Comparison of ENCODE assay signal across 8 cellular contexts in the genomic region with DNA sequence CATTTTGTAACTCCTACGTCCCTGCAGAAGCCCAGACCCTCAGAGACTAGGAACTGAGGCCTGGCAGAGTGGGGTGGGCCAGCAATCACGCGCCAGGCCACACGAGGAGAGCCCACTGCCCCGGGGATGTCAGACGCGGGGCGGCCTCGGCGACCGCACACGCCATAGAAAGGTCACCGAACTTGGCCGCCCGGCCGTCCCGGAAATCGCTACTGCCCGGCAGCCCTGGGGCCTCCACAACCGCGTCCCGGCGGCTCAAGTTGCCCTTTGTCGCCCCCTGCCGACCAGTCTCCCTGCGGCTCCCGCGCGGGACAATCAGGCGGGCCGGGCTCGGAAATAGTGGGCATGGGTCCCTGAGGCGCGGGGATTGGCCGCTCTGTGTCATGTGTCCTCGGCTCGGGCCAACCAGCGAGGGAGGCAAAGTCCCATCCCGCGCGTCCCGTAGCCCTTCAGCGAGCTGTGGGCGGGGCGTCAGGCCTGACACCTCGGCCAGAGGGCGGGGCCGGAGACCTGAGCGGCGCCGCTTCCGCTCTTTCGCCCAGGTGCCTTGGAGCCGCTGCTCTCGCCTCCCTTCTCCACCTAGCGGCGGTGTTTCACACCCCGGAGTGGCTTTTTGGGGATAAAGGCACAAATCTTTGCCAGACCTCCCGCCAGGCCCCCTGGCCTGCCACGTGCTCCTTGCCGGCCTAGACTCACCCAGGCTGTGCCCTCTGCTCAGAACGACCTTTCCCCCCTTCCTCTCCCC. TPM values are rescaled to one million over a fixed set of nuclear protein-coding genes. Genes with fewer than 3 reads are reported as not detected.
DNase-seq lines count a peak whose midpoint lies in the region; ATAC-seq and TF ChIP-seq lines count a peak whose summit lies in the region.

No MANE protein-coding gene starts in this region.

- ATAC-seq in GM21529 (IDR thresholded peaks at IDR 0.05; ENCODE audit: unreplicated experiment) = peak; percentile 99

- peaks cover 31% of the 10 kb centered on the region for H3K4me1 ChIP-seq in mucosa of stomach (ENCODE audit: control insufficient read depth, insufficient read depth, low read length)

- H3K27me3 Mint-ChIP-seq in IgD-negative memory B cell = no peaks in the 10 kb centered on the region

- H3K9ac ChIP-seq in mucosa of stomach (ENCODE audit: low read length) = peak overlapping the region; percentile 88

- no peaks in the 10 kb centered on the region for H3K36me3 ChIP-seq in mucosa of stomach (ENCODE audit: control insufficient read depth, insufficient read depth, low read length)

- peak; percentile 66 for TF ChIP-seq CTCF in epithelial cell of proximal tubule (conservative IDR thresholded peaks at IDR 0.05; ENCODE audit: low read depth, low read length)

- DNase-seq in DMS153 treated with DMSO at 0.1 percent for 48 hours (lab: John Stamatoyannopoulos, UW; ENCODE audit: unreplicated experiment) = peak; percentile 82
- peak; percentile 98 for DNase-seq in OCI-M1 (lab: John Stamatoyannopoulos, UW)
- peak; percentile 99 for DNase-seq in activated T-cell treated with anti-CD3 and anti-CD28 coated beads, Interleukin-2, amount 50 U/mL, for 1 hour
- DNase-seq in epithelial cell of proximal tubule (ENCODE audit: low read depth) = peak; percentile 56
- DNase-seq in stimulated activated CD8-positive, alpha-beta memory T cell treated with anti-CD3 and anti-CD28 coated beads, Interleukin-7, amount 100 ng/mL, for 1 hour (ENCODE audit: low read depth in 2 of 2) = peak; percentile 99

- peak overlapping the region; percentile 22 to 86 (median 68) for H3K4me3 Mint-ChIP-seq in IgD-negative memory B cell

- peak overlapping the region; percentile 73 to 95 (median 76) for H3K27ac Mint-ChIP-seq in IgD-negative memory B cell

- H3K36me3 Mint-ChIP-seq in IgD-negative memory B cell = no peaks in the 10 kb centered on the region

- H3K9me3 ChIP-seq in mucosa of stomach (ENCODE audit: control insufficient read depth, low read length) = no peaks in the 10 kb centered on the region

- no peaks in the 10 kb centered on the region for H3K9me3 Mint-ChIP-seq in IgD-negative memory B cell

- H3K4me3 ChIP-seq in epithelial cell of proximal tubule (ENCODE audit: low read depth, low read length) (peak overlapping the region; percentile 56), mucosa of stomach (ENCODE audit: low read length) (no peak overlapping the region)

- H3K27me3 ChIP-seq in mucosa of stomach (ENCODE audit: control insufficient read depth, insufficient read depth, low read length) = no peaks in the 10 kb centered on the region

- peaks cover 6 to 9% (median 7%) of the 10 kb centered on the region in 3 donors for H3K4me1 Mint-ChIP-seq in IgD-negative memory B cell

RNA-seq across cellular contexts. Expression of gene DEGS2, which starts 33.4 kb away (rescaled TPM):
- polyA plus RNA-seq in IgD-negative memory B cell = 6.5 TPM
- 0.06 TPM in 1 of 2 replicates, not detected in the other for total RNA-seq in epithelial cell of proximal tubule

RNA-seq across cellular contexts. Expression of gene YY1, which starts 46.1 kb away (rescaled TPM):
- 17.7 TPM for polyA plus RNA-seq in IgD-negative memory B cell
- 41.9 and 45.2 TPM in 2 replicates for total RNA-seq in epithelial cell of proximal tubule
